Comparison of ENCODE assay signal across 14 cellular contexts in the genomic region with DNA sequence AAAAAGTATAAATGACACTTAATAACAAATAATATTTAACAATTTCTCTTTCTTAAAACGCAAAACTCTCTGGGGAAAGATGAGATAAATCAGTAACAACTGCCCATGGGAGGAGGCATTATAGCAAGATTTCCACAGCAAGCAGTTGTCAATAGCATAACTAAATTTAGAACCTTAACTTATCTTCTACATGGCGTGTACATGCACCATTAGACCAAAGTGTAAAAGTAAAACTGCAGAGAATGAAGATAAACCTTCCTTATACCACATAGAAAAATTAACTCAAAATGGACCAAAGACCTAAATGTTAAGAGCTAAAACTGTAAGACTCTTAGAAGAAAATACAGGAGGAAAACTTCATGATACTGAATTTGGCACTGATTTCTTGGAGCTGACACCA.
"Had no signal": no experiment of that assay in that cellular context is flagged by ENCODE, and none has a peak within 500 bp of the region (broad histone marks: within the 10 kb centered on the region; RNA-seq: fewer than 3 reads in every experiment).

No MANE protein-coding gene starts in this region.

- H3K9me3 ChIP-seq: right lobe of liver had no signal

- H3K36me3 Mint-ChIP-seq: activated CD4-positive, alpha-beta memory T cell treated with anti-CD3 and anti-CD28 coated beads for 36 hours had no signal

- H3K4me1 ChIP-seq: right lobe of liver had no signal

- DNase-seq: activated CD4-positive, CD25-positive, alpha-beta regulatory T cell treated with anti-CD3 and anti-CD28 coated beads, Interleukin-2, amount 50 U/mL, for 72 hours; activated CD8-positive, alpha-beta memory T cell treated with anti-CD3 and anti-CD28 coated beads, Interleukin-2, amount 50 U/mL, for 48 hours; amniotic stem cell; kidney glomerular epithelial cell; midbrain; right lobe of liver; stimulated activated naive CD4-positive, alpha-beta T cell treated with Interleukin-2 at 50 U/mL for 16 hours; trophoblast cell had no signal

- H3K4me2 ChIP-seq: hepatocyte had no signal

- H3K4me3 Mint-ChIP-seq: activated CD4-positive, alpha-beta memory T cell treated with anti-CD3 and anti-CD28 coated beads for 36 hours; activated naive CD4-positive, alpha-beta T cell treated with anti-CD3 and anti-CD28 coated beads for 36 hours; brain had no signal

- H3K27me3 ChIP-seq: hepatocyte, right lobe of liver had no signal

- H3K27ac Mint-ChIP-seq: activated CD4-positive, alpha-beta memory T cell treated with anti-CD3 and anti-CD28 coated beads for 36 hours; activated naive CD4-positive, alpha-beta T cell treated with anti-CD3 and anti-CD28 coated beads for 36 hours; brain; progenitor cell of endocrine pancreas had no signal

- H3K27ac ChIP-seq: hepatocyte, right lobe of liver had no signal

- H3K9me3 Mint-ChIP-seq: activated CD4-positive, alpha-beta memory T cell treated with anti-CD3 and anti-CD28 coated beads for 36 hours; activated naive CD4-positive, alpha-beta T cell treated with anti-CD3 and anti-CD28 coated beads for 36 hours had no signal

- H3K27me3 Mint-ChIP-seq: activated CD4-positive, alpha-beta memory T cell treated with anti-CD3 and anti-CD28 coated beads for 36 hours; brain; progenitor cell of endocrine pancreas had no signal

- H3K4me3 ChIP-seq: hepatocyte, lung, right lobe of liver had no signal

- H3K36me3 ChIP-seq: right lobe of liver had no signal

- ATAC-seq: right lobe of liver had no signal
